Comparison of ENCODE assay signal across 21 cellular contexts in the genomic region with DNA sequence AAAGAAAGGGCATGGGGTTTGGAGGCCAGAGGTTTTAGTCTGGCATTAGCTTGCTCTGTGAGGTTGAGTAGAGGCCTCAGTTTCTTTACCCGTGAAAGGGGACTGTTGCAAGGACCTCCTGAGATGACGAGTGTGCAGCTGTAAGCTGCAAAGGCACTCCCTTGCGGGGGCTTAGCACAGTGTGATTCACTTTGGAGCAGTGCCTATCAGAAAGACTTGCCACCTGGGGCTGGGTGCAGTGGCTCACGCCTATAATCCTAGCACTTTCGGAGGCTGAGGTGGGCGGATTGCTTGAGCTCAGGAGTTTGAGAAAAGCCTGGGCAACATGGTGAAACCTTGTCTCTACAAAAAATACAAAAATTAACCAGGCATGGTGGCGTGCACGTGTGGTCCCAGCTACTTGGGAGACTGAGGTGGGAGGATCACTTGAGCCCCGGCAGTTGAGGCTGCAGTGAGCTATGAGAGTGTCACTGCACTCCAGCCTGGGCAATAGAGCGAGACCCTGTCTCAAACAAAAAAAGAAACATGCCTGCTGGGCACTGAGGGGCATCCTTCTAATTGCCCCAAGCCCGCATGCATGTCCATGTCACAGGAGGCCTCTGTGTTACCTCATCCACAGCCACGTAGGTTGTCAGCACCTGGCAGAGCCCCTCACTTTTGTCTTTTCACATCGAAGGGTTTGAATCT. TPM values are rescaled to one million over a fixed set of nuclear protein-coding genes. Genes with fewer than 3 reads are reported as not detected.
DNase-seq lines count a peak whose midpoint lies in the region; ATAC-seq, FAIRE-seq and TF ChIP-seq lines count a peak whose summit lies in the region.
"Had no signal": no experiment of that assay in that cellular context is flagged by ENCODE, and none has a peak within 500 bp of the region (broad histone marks: within the 10 kb centered on the region; RNA-seq: fewer than 3 reads in every experiment).

No MANE protein-coding gene starts in this region.

- no peaks in the 10 kb centered on the region for H3K79me1 ChIP-seq in neuronal stem cell (ENCODE audit: low read depth, low read length)

- H3K4ac ChIP-seq in neuronal stem cell (ENCODE audit: low read length), result no peak overlapping the region

- no CpG with 5 or more reads among the region's 13 CpGs for WGBS in neuronal stem cell (ENCODE audit: extremely low coverage in 2 of 2, insufficient read length in 2 of 2, insufficient replicate concordance in 1 of 2), 2 donors

- no peaks in the 10 kb centered on the region for H3K27me3 Mint-ChIP-seq in CD4-positive, alpha-beta T cell

- no peak overlapping the region for H3K9ac ChIP-seq in neuronal stem cell (ENCODE audit: low read depth, low read length, poor library complexity)
- H3K9ac ChIP-seq: KMS-11 had no signal

- no peak overlapping the region for H2BK5ac ChIP-seq in neuronal stem cell (ENCODE audit: low read length)

- H2BK12ac ChIP-seq in neuronal stem cell (ENCODE audit: low read length), result no peak overlapping the region

- POLR2A ChIA-PET in CD4-positive, alpha-beta T cell (lab: Charles Lee), result interaction anchor here (1.4 kb wide), 1 partner anchor 124 kb away, joined by 5 read pairs; a partner anchor contains a TSS
- POLR2A ChIA-PET in Panc1 (lab: Charles Lee), result no interaction called here

- intact Hi-C loops in CD4-positive, alpha-beta T cell (cut with DNase I, micrococcal nuclease), result loop anchor here (2.0 to 10.0 kb wide), 5 partner anchors 45 to 567 kb away; no protein-coding TSS in a partner anchor
- intact Hi-C loops in Panc1 (cut with micrococcal nuclease; ENCODE audit: unreplicated experiment), result loop anchor here (2.0 to 5.0 kb wide), 2 partner anchors 35 to 113 kb away; a partner anchor contains a TSS

- H3K9me3 ChIP-seq in CD4-positive, alpha-beta T cell (ENCODE audit: control insufficient read depth, low read length), result no peaks in the 10 kb centered on the region
- H3K9me3 ChIP-seq in Panc1 (ENCODE audit: control insufficient read depth, insufficient read depth, low read depth, low read length) (no peaks in the 10 kb centered on the region), neuronal stem cell (replicated peaks in 1 of 2; ENCODE audit: control insufficient read depth in 2 of 2, insufficient read depth in 1 of 2, low read depth in 1 of 2, low read length in 2 of 2) (no peaks in the 10 kb centered on the region)

- no peak overlapping the region for H3K4me3 Mint-ChIP-seq in CD4-positive, alpha-beta T cell

- CTCF ChIA-PET in CD4-positive, alpha-beta T cell (lab: Charles Lee), result interaction anchor here (1.9 kb wide), 1 partner anchor 113 kb away, joined by 9 read pairs; no protein-coding TSS in a partner anchor
- CTCF ChIA-PET in Panc1 (lab: Charles Lee), result interaction anchor here (0.5 to 1.2 kb wide), 4 partner anchors 93 to 168 kb away, joined by 3 to 5 read pairs (median 3); a partner anchor contains a TSS

- peaks cover 34% of the 10 kb centered on the region for H3K4me1 Mint-ChIP-seq in CD4-positive, alpha-beta T cell (ENCODE audit: low read depth)

- no peak overlapping the region for H2AK5ac ChIP-seq in neuronal stem cell (ENCODE audit: low read depth, low read length)

- TF ChIP-seq CTCF in CD4-positive, alpha-beta T cell (IDR thresholded peaks at IDR 0.05), result no peak
- TF ChIP-seq CTCF in Panc1 (IDR thresholded peaks at IDR 0.05) (no peak), bronchial epithelial cell (IDR thresholded peaks at IDR 0.05; ENCODE audit: insufficient read depth, low read length, severe bottlenecking) (no peak)

- no peak for TF ChIP-seq POLR2A in erythroblast (IDR thresholded peaks at IDR 0.05; ENCODE audit: low read length)

- H3K4me1 ChIP-seq in Panc1 (ENCODE audit: control insufficient read depth, insufficient read depth, low read length) (peaks cover 33% of the 10 kb centered on the region), neuronal stem cell (ENCODE audit: control insufficient read depth in 2 of 2, insufficient read depth in 1 of 2, low read depth in 1 of 2, low read length in 2 of 2) (peaks cover 2 to 13% of the 10 kb centered on the region in 2 donors)

- H3K36me3 Mint-ChIP-seq in CD4-positive, alpha-beta T cell (ENCODE audit: low read depth), result no peaks in the 10 kb centered on the region
- H3K36me3 Mint-ChIP-seq: CD4-positive, CD25-positive, alpha-beta regulatory T cell had no signal

- H2BK120ac ChIP-seq in neuronal stem cell (ENCODE audit: low read depth, low read length), result no peak overlapping the region

- H2AFZ ChIP-seq in neuronal stem cell (ENCODE audit: low read length), result no peak overlapping the region
- H2AFZ ChIP-seq: PC-9 had no signal

- H3K18ac ChIP-seq in neuronal stem cell (ENCODE audit: low read length), result no peak overlapping the region

- H3K23ac ChIP-seq in neuronal stem cell (ENCODE audit: low read depth, low read length, poor library complexity), result no peak overlapping the region

- H3K36me3 ChIP-seq in Panc1 (ENCODE audit: control insufficient read depth, insufficient read depth, low read length) (no peaks in the 10 kb centered on the region), bronchial epithelial cell (ENCODE audit: control insufficient read depth, insufficient read depth, low read length) (no peaks in the 10 kb centered on the region), neuronal stem cell (replicated peaks in 1 of 2; ENCODE audit: control insufficient read depth in 2 of 2, insufficient read depth in 2 of 2, low read length in 2 of 2) (no peaks in the 10 kb centered on the region)

- no peak overlapping the region for H3K27ac ChIP-seq in CD4-positive, alpha-beta T cell (ENCODE audit: low read depth, low read length)
- H3K27ac ChIP-seq in Panc1 (ENCODE audit: low read length) (0 out of 2 replicates have a peak overlapping the region, but pooled peaks have one; percentile 5), neuronal stem cell (replicated peaks; ENCODE audit: low read length) (no peak overlapping the region)
- H3K27ac ChIP-seq: KMS-11, PC-9 had no signal

- no peaks in the 10 kb centered on the region for H3K27me3 ChIP-seq in CD4-positive, alpha-beta T cell (ENCODE audit: control insufficient read depth, insufficient read depth, low read length)
- no peaks in the 10 kb centered on the region for H3K27me3 ChIP-seq in Panc1 (ENCODE audit: control insufficient read depth, insufficient read depth, low read length)
- H3K27me3 ChIP-seq in bronchial epithelial cell (ENCODE audit: control insufficient read depth, insufficient read depth, low read length), result no peaks in the 10 kb centered on the region
- H3K27me3 ChIP-seq in neuronal stem cell (ENCODE audit: control insufficient read depth in 3 of 3, insufficient read depth in 3 of 3, low read depth in 1 of 3, low read length in 3 of 3), result peaks cover 1 to 12% (median 2%) of the 10 kb centered on the region in 3 experiments

- no peak overlapping the region for H3K4me2 ChIP-seq in neuronal stem cell (ENCODE audit: insufficient read depth, low read length, poor library complexity, severe bottlenecking)
- H3K4me2 ChIP-seq: KMS-11, PC-9 had no signal

- FAIRE-seq in bronchial epithelial cell (lab: Jason Lieb, UNC), result no peak
- FAIRE-seq: D721Med, GM12878 had no signal

- peak overlapping the region; percentile 11 for H3K27ac Mint-ChIP-seq in CD4-positive, alpha-beta T cell

- H3K9me3 Mint-ChIP-seq in CD4-positive, alpha-beta T cell, result no peaks in the 10 kb centered on the region
- H3K9me3 Mint-ChIP-seq: CD4-positive, CD25-positive, alpha-beta regulatory T cell had no signal

- H4K8ac ChIP-seq in neuronal stem cell (ENCODE audit: low read depth, low read length), result no peak overlapping the region

- no peak for DNase-seq in CD4-positive, alpha-beta T cell
- DNase-seq in Panc1 (ENCODE audit: low read depth, low spot score) (no peak), bronchial epithelial cell (ENCODE audit: low read depth) (peak; percentile 42), neuronal stem cell (ENCODE audit: low spot score) (no peak), NCI-H2107 (lab: John Stamatoyannopoulos, UW) (no peak), erythroblast (lab: John Stamatoyannopoulos, UW) (no peak), AG08395 (ENCODE audit: low spot score) (no peak)
- DNase-seq: ACHN; CD4-positive, CD25-positive, alpha-beta regulatory T cell; DMS79; GDM1; NCI-H1048; NCI-H1436 treated with DMSO at 0.1 percent for 48 hours; NCI-H2081; NCI-H510A treated with DMSO at 0.1 percent for 48 hours; PC-9; SIG-M5 had no signal

- H3K4me3 ChIP-seq in Panc1 (ENCODE audit: low read depth in 2 of 2, low read length in 2 of 2) (no peak overlapping the region), bronchial epithelial cell (ENCODE audit: low read depth, low read length) (no peak overlapping the region), neuronal stem cell (ENCODE audit: low read length in 2 of 2) (no peak overlapping the region)
- H3K4me3 ChIP-seq: GM12878, PC-9 had no signal

- H4K91ac ChIP-seq in neuronal stem cell (ENCODE audit: low read depth, low read length, poor library complexity), result no peak overlapping the region

- in situ Hi-C loops in Panc1 (cut with HindIII; ENCODE audit: low pct_unique_long_range_greater_than_20kb, low sequenced_read_pairs), result no loop called here

- no peak for ATAC-seq in CD4-positive, alpha-beta T cell (ENCODE audit: poor library complexity)
- ATAC-seq in Panc1, result no peak
- ATAC-seq: GM12878, HCT116 had no signal

- H2BK15ac ChIP-seq in neuronal stem cell (ENCODE audit: low read length), result peak overlapping the region; percentile 32

- no TSS peak for BruUV-seq in Panc1 (replicated peaks; lab: Mats Ljungman, UMichigan)

- no peak overlapping the region for H3K14ac ChIP-seq in neuronal stem cell (ENCODE audit: low read length)

RNA-seq across cellular contexts. Expression of a gene that starts 7.6 kb away (rescaled TPM):
- 10 to 100 TPM; 38.3 to 40.8 TPM for total RNA-seq in CD4-positive, alpha-beta T cell
- 31.5 TPM for total RNA-seq in Panc1 (2021; ENCODE audit: unreplicated experiment)
- 36.3 TPM for polyA plus RNA-seq in Panc1 (2012; ENCODE audit: insufficient read length)
- total RNA-seq in bronchial epithelial cell, result 25.5 and 47.5 TPM in 2 replicates
- 14.5 TPM for polyA plus RNA-seq in neuronal stem cell (2013, experiment 1 of 2)
- polyA plus RNA-seq in neuronal stem cell (2013, experiment 2 of 2), result 14.1 TPM

RNA-seq across cellular contexts. Expression of a gene that starts 33.5 kb away (rescaled TPM):
- total RNA-seq in CD4-positive, alpha-beta T cell, result 10 to 100 TPM; 44.5 to 45.5 TPM
- total RNA-seq in Panc1 (2021; ENCODE audit: unreplicated experiment) (65.8 TPM), bronchial epithelial cell (66.6 and 95.6 TPM in 2 replicates)
- polyA plus RNA-seq in Panc1 (2012; ENCODE audit: insufficient read length), result 58.9 TPM
- 1.4 TPM for polyA plus RNA-seq in neuronal stem cell (2013, experiment 1 of 2)
- polyA plus RNA-seq in neuronal stem cell (2013, experiment 2 of 2), result 1.4 TPM
